Comparison of ENCODE assay signal across 39 cellular contexts in the genomic region with DNA sequence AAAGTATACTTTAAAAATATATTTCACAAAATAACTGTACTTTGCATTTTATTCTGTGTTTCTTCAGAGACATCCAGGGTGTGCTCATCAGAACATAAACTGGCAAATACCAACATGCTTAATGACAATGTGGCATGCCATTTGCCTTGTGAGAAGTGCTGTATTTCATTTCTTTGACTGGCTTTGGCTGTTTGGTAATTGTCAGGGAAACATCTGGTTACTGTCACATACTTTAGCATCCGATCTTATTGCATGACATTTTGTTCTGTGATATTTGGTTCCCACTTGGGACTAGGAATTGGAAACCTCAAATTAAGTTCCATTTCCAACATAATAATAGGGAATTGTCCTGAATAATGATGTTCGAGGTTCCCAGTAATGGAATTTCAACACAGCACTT.
"Had no signal": no experiment of that assay in that cellular context is flagged by ENCODE, and none has a peak within 500 bp of the region (broad histone marks: within the 10 kb centered on the region; RNA-seq: fewer than 3 reads in every experiment).

No MANE protein-coding gene starts in this region.

- FAIRE-seq: astrocyte, bronchial epithelial cell, TTC549 had no signal

- H3K4me1 ChIP-seq: adrenal gland, body of pancreas had no signal

- H3K36me3 ChIP-seq: adrenal gland, cardiac muscle cell had no signal

- H3K9me3 ChIP-seq: adrenal gland, body of pancreas had no signal

- H3K4me1 Mint-ChIP-seq: activated B cell treated with CpG ODN at 0.5 μM for 24 hours; activated CD4-positive, alpha-beta T cell treated with anti-CD3 and anti-CD28 coated beads, Interleukin-2, amount 10 ng/mL, durations not matched to agents 24 days and 14 days; activated naive CD8-positive, alpha-beta T cell treated with anti-CD3 and anti-CD28 coated beads for 36 hours; activated T-helper 17 cell treated with anti-CD3 and anti-CD28 coated beads, Interleukin-2, amount 50 U/mL, for 72 hours; central memory CD8-positive, alpha-beta T cell had no signal

- H3K27ac ChIP-seq: adrenal gland, body of pancreas, cardiac muscle cell, VCaP had no signal

- H3K4me3 Mint-ChIP-seq: activated B cell treated with CpG ODN at 0.5 μM for 24 hours; activated CD4-positive, alpha-beta memory T cell treated with anti-CD3 and anti-CD28 coated beads for 36 hours; activated CD4-positive, alpha-beta T cell treated with anti-CD3 and anti-CD28 coated beads, Interleukin-2, amount 10 ng/mL, durations not matched to agents 24 days and 14 days; activated CD8-positive, alpha-beta T cell treated with anti-CD3 and anti-CD28 coated beads for 36 hours; activated naive CD4-positive, alpha-beta T cell treated with anti-CD3 and anti-CD28 coated beads for 36 hours; activated naive CD8-positive, alpha-beta T cell treated with anti-CD3 and anti-CD28 coated beads for 36 hours; activated T-cell treated with anti-CD3 and anti-CD28 coated beads, Interleukin-2, amount 50 U/mL, for 4 hours; activated T-cell treated with anti-CD3 and anti-CD28 coated beads, Interleukin-2, amount 50 U/mL, for 72 hours; activated T-helper 1 cell treated with anti-CD3 and anti-CD28 coated beads, Interleukin-12 subunit alpha, Interleukin-12 subunit beta, Interleukin-2, Interleukin-4 antibody, amounts not matched to agents 30 ng/mL and 10 ng/mL and 1 ng/mL, durations not matched to agents 14 hours and 24 hours and 36 hours; activated T-helper 17 cell treated with anti-CD3 and anti-CD28 coated beads, Interleukin-2, amount 50 U/mL, for 72 hours; central memory CD8-positive, alpha-beta T cell; T-helper 1 cell treated with Interleukin-12 subunit alpha and Interleukin-12 subunit beta and Interleukin-4 antibody, amounts not matched to agents 30 μg/mL and 1 μg/mL, for 36 hours; T-helper 2 cell treated with Interferon-gamma antibody and Interleukin-4, amounts not matched to agents 5 μg/mL and 100 μg/mL, for 36 hours had no signal

- ATAC-seq: activated CD8-positive, alpha-beta T cell treated with anti-CD3 and anti-CD28 coated beads for 36 hours; activated naive CD4-positive, alpha-beta T cell treated with anti-CD3 and anti-CD28 coated beads, Interleukin-2, amount 50 U/mL, for 72 hours; activated T-cell treated with anti-CD3 and anti-CD28 coated beads, Interleukin-2, amount 50 U/mL, for 4 hours; activated T-cell treated with anti-CD3 and anti-CD28 coated beads, Interleukin-2, amount 50 U/mL, for 72 hours; activated T-helper 17 cell treated with anti-CD3 and anti-CD28 coated beads, Interleukin-2, amount 50 U/mL, for 72 hours; body of pancreas had no signal

- H3K27me3 ChIP-seq: adrenal gland, body of pancreas, cardiac muscle cell had no signal

- H3K4me3 ChIP-seq: adrenal gland, body of pancreas, cardiac muscle cell had no signal

- H3K36me3 Mint-ChIP-seq: activated CD4-positive, alpha-beta memory T cell treated with anti-CD3 and anti-CD28 coated beads for 36 hours; activated naive CD4-positive, alpha-beta T cell treated with anti-CD3 and anti-CD28 coated beads, Interleukin-2, amount 50 U/mL, for 72 hours; activated naive CD8-positive, alpha-beta T cell treated with anti-CD3 and anti-CD28 coated beads for 36 hours had no signal

- H3K27ac Mint-ChIP-seq: activated B cell treated with CpG ODN at 0.5 μM for 24 hours; activated CD4-positive, alpha-beta memory T cell treated with anti-CD3 and anti-CD28 coated beads for 36 hours; activated CD4-positive, alpha-beta T cell treated with anti-CD3 and anti-CD28 coated beads, Interleukin-2, amount 10 ng/mL, durations not matched to agents 24 days and 14 days; activated CD8-positive, alpha-beta T cell treated with anti-CD3 and anti-CD28 coated beads for 36 hours; activated naive CD4-positive, alpha-beta T cell treated with anti-CD3 and anti-CD28 coated beads for 36 hours; activated naive CD4-positive, alpha-beta T cell treated with anti-CD3 and anti-CD28 coated beads, Interleukin-2, amount 50 U/mL, for 72 hours; activated naive CD8-positive, alpha-beta T cell treated with anti-CD3 and anti-CD28 coated beads for 36 hours; activated T-cell treated with anti-CD3 and anti-CD28 coated beads, Interleukin-2, amount 50 U/mL, for 72 hours; activated T-helper 1 cell treated with anti-CD3 and anti-CD28 coated beads, Interleukin-12 subunit alpha, Interleukin-12 subunit beta, Interleukin-2, Interleukin-4 antibody, amounts not matched to agents 30 ng/mL and 10 ng/mL and 1 ng/mL, durations not matched to agents 14 hours and 24 hours and 36 hours; activated T-helper 17 cell treated with anti-CD3 and anti-CD28 coated beads, Interleukin-2, amount 50 U/mL, for 72 hours; T-helper 1 cell treated with Interleukin-12 subunit alpha and Interleukin-12 subunit beta and Interleukin-4 antibody, amounts not matched to agents 30 μg/mL and 1 μg/mL, for 36 hours; T-helper 2 cell treated with Interferon-gamma antibody and Interleukin-4, amounts not matched to agents 5 μg/mL and 100 μg/mL, for 36 hours had no signal

- H3K27me3 Mint-ChIP-seq: activated B cell treated with CpG ODN at 0.5 μM for 24 hours; activated CD4-positive, alpha-beta memory T cell treated with anti-CD3 and anti-CD28 coated beads for 36 hours; activated CD4-positive, alpha-beta T cell treated with anti-CD3 and anti-CD28 coated beads, Interleukin-2, amount 10 ng/mL, durations not matched to agents 24 days and 14 days; activated CD8-positive, alpha-beta T cell treated with anti-CD3 and anti-CD28 coated beads for 36 hours; activated naive CD8-positive, alpha-beta T cell treated with anti-CD3 and anti-CD28 coated beads for 36 hours; activated T-helper 17 cell treated with anti-CD3 and anti-CD28 coated beads, Interleukin-2, amount 50 U/mL, for 72 hours; central memory CD8-positive, alpha-beta T cell had no signal

- DNase-seq: activated B cell treated with CpG ODN at 0.5 μM for 24 hours; activated CD4-positive, alpha-beta memory T cell treated with anti-CD3 and anti-CD28 coated beads for 36 hours; activated CD4-positive, alpha-beta T cell treated with anti-CD3 and anti-CD28 coated beads for 4 hours; activated CD4-positive, alpha-beta T cell treated with anti-CD3 and anti-CD28 coated beads, Interleukin-2, amount 10 ng/mL, durations not matched to agents 24 days and 14 days; activated CD4-positive, alpha-beta T cell treated with anti-CD3 and anti-CD28 coated beads, Interleukin-2, amount 50 U/mL, for 1 hour; activated CD4-positive, alpha-beta T cell treated with anti-CD3 and anti-CD28 coated beads, Interleukin-2, amount 50 U/mL, for 4 hours; activated CD4-positive, CD25-positive, alpha-beta regulatory T cell treated with anti-CD3 and anti-CD28 coated beads, Interleukin-2, amount 50 U/mL, for 72 hours; activated CD8-positive, alpha-beta memory T cell treated with anti-CD3 and anti-CD28 coated beads, Interleukin-2, amount 50 U/mL, for 4 hours; activated CD8-positive, alpha-beta T cell treated with anti-CD3 and anti-CD28 coated beads for 36 hours; activated effector memory CD4-positive, alpha-beta T cell treated with anti-CD3 and anti-CD28 coated beads, Interleukin-2, amount 50 U/mL, for 16 hours; activated gamma-delta T cell treated with Interleukin-2 at 50 U/mL for 16 hours; activated naive CD4-positive, alpha-beta T cell; activated naive CD4-positive, alpha-beta T cell treated with anti-CD3 and anti-CD28 coated beads for 36 hours; activated naive CD4-positive, alpha-beta T cell treated with anti-CD3 and anti-CD28 coated beads, Interleukin-2, amount 50 U/mL, for 16 hours; activated naive CD8-positive, alpha-beta T cell treated with anti-CD3 and anti-CD28 coated beads for 36 hours; activated T-cell treated with anti-CD3 and anti-CD28 coated beads for 4 hours; activated T-cell treated with anti-CD3 and anti-CD28 coated beads, Interleukin-2, amount 50 U/mL, for 1 hour; activated T-cell treated with anti-CD3 and anti-CD28 coated beads, Interleukin-2, amount 50 U/mL, for 4 hours; activated T-cell treated with anti-CD3 and anti-CD28 coated beads, Interleukin-2, amount 50 U/mL, for 72 hours; adrenal gland; amniotic stem cell; aorta; body of pancreas; caudate nucleus; cerebellar nuclear complex; T-helper 1 cell; T-helper 2 cell; T-helper 9 cell had no signal
